In the genomic region with DNA sequence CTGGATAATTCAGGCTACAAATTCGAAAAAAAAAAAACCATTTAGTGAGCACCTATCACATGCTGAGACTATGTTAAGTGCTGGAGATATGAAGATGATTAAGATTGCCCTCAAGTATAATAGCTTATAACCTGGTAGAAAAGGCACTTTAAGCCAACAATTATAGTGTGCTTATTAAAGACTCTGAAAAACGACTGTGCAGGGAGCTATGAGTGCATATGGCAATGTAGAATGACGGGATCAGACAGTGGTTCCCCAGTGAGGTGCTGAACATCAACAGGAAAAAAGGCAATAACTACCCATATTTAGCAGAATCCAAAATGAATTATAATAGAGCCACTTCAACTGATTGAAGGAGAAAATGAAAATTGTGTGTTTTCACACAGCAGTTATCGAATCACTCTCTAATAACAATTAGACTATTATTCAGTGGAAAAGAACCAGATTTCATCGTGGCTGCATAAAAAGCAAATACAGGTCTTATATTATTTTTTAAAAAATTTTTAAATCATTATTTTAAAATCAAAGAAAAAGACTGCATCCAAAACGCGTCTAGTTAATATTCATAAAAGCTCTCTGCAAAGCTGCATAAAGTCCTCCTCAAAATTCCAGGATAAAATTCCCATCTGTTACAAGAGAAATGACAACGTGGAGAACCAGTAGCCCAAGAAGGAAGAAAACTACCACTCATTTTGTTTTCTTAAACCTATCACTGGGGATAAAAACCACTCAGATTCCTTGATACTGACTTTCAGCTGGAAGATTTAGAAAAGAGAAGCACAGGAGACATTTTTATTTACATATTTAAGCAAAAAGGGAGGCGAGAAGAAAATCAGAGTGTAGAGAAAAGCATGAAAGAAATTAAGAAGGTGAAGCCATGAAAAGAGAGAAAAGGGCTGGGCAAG, we compare ENCODE assay signal across 8 cellular contexts. TPM values are rescaled to one million over a fixed set of nuclear protein-coding genes. Genes with fewer than 3 reads are reported as not detected.
DNase-seq lines count a peak whose midpoint lies in the region; ATAC-seq and TF ChIP-seq lines count a peak whose summit lies in the region.

No MANE protein-coding gene starts in this region.

- peak overlapping the region; percentile 100 for H3K4me3 Mint-ChIP-seq in progenitor cell of endocrine pancreas (ENCODE audit: low read depth)

- TF ChIP-seq EP300 in esophagus muscularis mucosa (IDR thresholded peaks at IDR 0.05), result no peak

- peaks cover 17 to 44% (median 34%) of the 10 kb centered on the region in 4 donors for H3K4me1 ChIP-seq in esophagus muscularis mucosa

- peak overlapping the region; percentile 99 for H3K27ac Mint-ChIP-seq in progenitor cell of endocrine pancreas

- H3K36me3 ChIP-seq in esophagus muscularis mucosa, result no peaks in the 10 kb centered on the region

- no peak for TF ChIP-seq POLR2A in esophagus muscularis mucosa (IDR thresholded peaks at IDR 0.05; ENCODE audit: low read depth)

- peak overlapping the region; percentile 95 to 97 (median 96) for H3K27ac ChIP-seq in esophagus muscularis mucosa (replicated peaks in 1 of 4)

- ATAC-seq in GM19324 (IDR thresholded peaks at IDR 0.05; ENCODE audit: low FRiP score, unreplicated experiment) (no peak), HG03342 (IDR thresholded peaks at IDR 0.05; ENCODE audit: unreplicated experiment) (no peak)

- H3K36me3 Mint-ChIP-seq in progenitor cell of endocrine pancreas (ENCODE audit: insufficient read depth), result no peaks in the 10 kb centered on the region

- peak; percentile 34 for DNase-seq in DMS53 (lab: John Stamatoyannopoulos, UW)
- DNase-seq in DMS53 treated with DMSO at 0.1 percent for 48 hours (lab: John Stamatoyannopoulos, UW; ENCODE audit: unreplicated experiment), result no peak
- peak; percentile 16 for DNase-seq in RPMI8226
- no peak for DNase-seq in esophagus muscularis mucosa (ENCODE audit: extremely low spot score)
- no peak for DNase-seq in progenitor cell of endocrine pancreas (ENCODE audit: low spot score, unreplicated experiment)
- DNase-seq in HuH-7.5 (ENCODE audit: low spot score), result no peak

- intact Hi-C loops in esophagus muscularis mucosa (cut with DNase I), result loop anchor here (5.0 to 10.0 kb wide), 3 partner anchors 78 to 472 kb away; partner anchors contain the start of genes JRKL and MAML2

- H3K27me3 ChIP-seq in esophagus muscularis mucosa, result no peaks in the 10 kb centered on the region

- H3K27me3 Mint-ChIP-seq in progenitor cell of endocrine pancreas, result no peaks in the 10 kb centered on the region

- TF ChIP-seq CTCF in esophagus muscularis mucosa (IDR thresholded peaks at IDR 0.05), result no peak
- TF ChIP-seq CTCF in progenitor cell of endocrine pancreas (IDR thresholded peaks at IDR 0.05; ENCODE audit: unreplicated experiment), result no peak

- H3K4me1 Mint-ChIP-seq in progenitor cell of endocrine pancreas (ENCODE audit: low read depth), result peaks cover 22% of the 10 kb centered on the region

- peak overlapping the region; percentile 70 to 97 (median 85) for H3K4me3 ChIP-seq in esophagus muscularis mucosa

- no peaks in the 10 kb centered on the region for H3K9me3 ChIP-seq in esophagus muscularis mucosa

- WGBS in esophagus muscularis mucosa, result 25% methylated on average over 9 of the region's 9 CpGs

- H3K9me3 Mint-ChIP-seq in progenitor cell of endocrine pancreas (ENCODE audit: low read depth), result no peaks in the 10 kb centered on the region

RNA-seq across cellular contexts. Expression of gene MTMR2, which starts 1.1 kb away (rescaled TPM):
- 10 to 100 TPM; 25.8 to 29.6 (median 27.9) TPM for total RNA-seq in esophagus muscularis mucosa
- total RNA-seq in progenitor cell of endocrine pancreas, result 45.0 TPM in 2 replicates

Comparison
In these comparisons a context has a peak if more than half of its experiments do, and no peak if none do; other contexts are left out.
1. DNase-seq: peak in DMS53 (single experiment) and RPMI8226 (single experiment); none in DMS53 treated with DMSO at 0.1 percent for 48 hours (single experiment), esophagus muscularis mucosa (single experiment), progenitor cell of endocrine pancreas (single experiment) and HuH-7.5 (single experiment).